In the genomic region with DNA sequence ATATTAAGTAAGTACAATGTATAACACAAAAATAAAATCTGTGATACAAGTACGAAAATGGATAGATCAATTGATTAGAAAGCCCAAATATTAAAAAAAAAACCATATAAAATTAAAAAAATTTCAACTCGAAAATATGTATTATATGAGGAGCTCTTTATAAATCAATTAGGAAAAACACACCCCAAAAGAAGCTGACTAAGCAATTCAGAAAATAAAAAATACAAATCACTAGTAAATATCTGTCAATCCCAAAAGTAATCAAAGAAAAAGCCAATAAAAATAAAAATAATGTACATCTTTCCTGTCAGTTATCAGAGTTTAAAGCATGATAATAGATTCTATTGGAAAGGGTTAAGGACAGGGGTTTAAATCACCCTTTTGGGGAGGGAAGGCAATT, we compare ENCODE assay signal across 1 cellular context.
TF ChIP-seq lines count a peak whose summit lies in the region.

No MANE protein-coding gene starts in this region.

TF ChIP-seq in K562, 482 proteins besides CTCF, POLR2A, EP300 and RAD21:
- TF ChIP-seq, protein P1, sequence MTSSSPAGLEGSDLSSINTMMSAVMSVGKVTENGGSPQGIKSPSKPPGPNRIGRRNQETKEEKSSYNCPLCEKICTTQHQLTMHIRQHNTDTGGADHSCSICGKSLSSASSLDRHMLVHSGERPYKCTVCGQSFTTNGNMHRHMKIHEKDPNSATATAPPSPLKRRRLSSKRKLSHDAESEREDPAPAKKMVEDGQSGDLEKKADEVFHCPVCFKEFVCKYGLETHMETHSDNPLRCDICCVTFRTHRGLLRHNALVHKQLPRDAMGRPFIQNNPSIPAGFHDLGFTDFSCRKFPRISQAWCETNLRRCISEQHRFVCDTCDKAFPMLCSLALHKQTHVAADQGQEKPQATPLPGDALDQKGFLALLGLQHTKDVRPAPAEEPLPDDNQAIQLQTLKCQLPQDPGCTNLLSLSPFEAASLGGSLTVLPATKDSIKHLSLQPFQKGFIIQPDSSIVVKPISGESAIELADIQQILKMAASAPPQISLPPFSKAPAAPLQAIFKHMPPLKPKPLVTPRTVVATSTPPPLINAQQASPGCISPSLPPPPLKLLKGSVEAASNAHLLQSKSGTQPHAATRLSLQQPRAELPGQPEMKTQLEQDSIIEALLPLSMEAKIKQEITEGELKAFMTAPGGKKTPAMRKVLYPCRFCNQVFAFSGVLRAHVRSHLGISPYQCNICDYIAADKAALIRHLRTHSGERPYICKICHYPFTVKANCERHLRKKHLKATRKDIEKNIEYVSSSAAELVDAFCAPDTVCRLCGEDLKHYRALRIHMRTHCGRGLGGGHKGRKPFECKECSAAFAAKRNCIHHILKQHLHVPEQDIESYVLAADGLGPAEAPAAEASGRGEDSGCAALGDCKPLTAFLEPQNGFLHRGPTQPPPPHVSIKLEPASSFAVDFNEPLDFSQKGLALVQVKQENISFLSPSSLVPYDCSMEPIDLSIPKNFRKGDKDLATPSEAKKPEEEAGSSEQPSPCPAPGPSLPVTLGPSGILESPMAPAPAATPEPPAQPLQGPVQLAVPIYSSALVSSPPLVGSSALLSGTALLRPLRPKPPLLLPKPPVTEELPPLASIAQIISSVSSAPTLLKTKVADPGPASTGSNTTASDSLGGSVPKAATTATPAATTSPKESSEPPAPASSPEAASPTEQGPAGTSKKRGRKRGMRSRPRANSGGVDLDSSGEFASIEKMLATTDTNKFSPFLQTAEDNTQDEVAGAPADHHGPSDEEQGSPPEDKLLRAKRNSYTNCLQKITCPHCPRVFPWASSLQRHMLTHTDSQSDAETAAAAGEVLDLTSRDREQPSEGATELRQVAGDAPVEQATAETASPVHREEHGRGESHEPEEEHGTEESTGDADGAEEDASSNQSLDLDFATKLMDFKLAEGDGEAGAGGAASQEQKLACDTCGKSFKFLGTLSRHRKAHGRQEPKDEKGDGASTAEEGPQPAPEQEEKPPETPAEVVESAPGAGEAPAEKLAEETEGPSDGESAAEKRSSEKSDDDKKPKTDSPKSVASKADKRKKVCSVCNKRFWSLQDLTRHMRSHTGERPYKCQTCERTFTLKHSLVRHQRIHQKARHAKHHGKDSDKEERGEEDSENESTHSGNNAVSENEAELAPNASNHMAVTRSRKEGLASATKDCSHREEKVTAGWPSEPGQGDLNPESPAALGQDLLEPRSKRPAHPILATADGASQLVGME (CRISPR knock-in tag; IDR thresholded peaks at IDR 0.05), result no peak
- TF ChIP-seq BCLAF1 (IDR thresholded peaks at IDR 0.05; ENCODE audit: borderline replicate concordance in 1 of 2, control insufficient read depth in 1 of 2, low read depth in 2 of 2, low read length in 1 of 2) (no peak), ZNF316 (IDR thresholded peaks at IDR 0.05) (peak; percentile 98), MAFK (IDR thresholded peaks at IDR 0.05; ENCODE audit: low read length) (peak; percentile 88), MAFG (tag; conservative IDR thresholded peaks at IDR 0.05) (peak; percentile 90), MAFF (IDR thresholded peaks at IDR 0.05; ENCODE audit: low read length) (peak; percentile 84), C11orf30 (IDR thresholded peaks at IDR 0.05; ENCODE audit: low read depth) (peak; percentile 91)
- TF ChIP-seq, protein P2, sequence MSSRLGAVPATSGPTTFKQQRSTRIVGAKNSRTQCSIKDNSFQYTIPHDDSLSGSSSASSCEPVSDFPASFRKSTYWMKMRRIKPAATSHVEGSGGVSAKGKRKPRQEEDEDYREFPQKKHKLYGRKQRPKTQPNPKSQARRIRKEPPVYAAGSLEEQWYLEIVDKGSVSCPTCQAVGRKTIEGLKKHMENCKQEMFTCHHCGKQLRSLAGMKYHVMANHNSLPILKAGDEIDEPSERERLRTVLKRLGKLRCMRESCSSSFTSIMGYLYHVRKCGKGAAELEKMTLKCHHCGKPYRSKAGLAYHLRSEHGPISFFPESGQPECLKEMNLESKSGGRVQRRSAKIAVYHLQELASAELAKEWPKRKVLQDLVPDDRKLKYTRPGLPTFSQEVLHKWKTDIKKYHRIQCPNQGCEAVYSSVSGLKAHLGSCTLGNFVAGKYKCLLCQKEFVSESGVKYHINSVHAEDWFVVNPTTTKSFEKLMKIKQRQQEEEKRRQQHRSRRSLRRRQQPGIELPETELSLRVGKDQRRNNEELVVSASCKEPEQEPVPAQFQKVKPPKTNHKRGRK (tag; IDR thresholded peaks at IDR 0.05), result 0 out of 2 replicates have a peak, but pooled peaks have one; percentile 18
